In genomic region chr14:90293766-90294471, GRCh38 we compare ENCODE assay signal across 17 cellular contexts. TPM values are rescaled to one million over a fixed set of nuclear protein-coding genes. Genes with fewer than 3 reads are reported as not detected.
A peak's percentile ranks its signal among the peaks of the same experiment; 100 is the strongest.
DNase-seq lines count a peak whose midpoint lies in the region; ATAC-seq and TF ChIP-seq lines count a peak whose summit lies in the region.
"Had no signal": no experiment of that assay in that cellular context is flagged by ENCODE, and none has a peak within 500 bp of the region (broad histone marks: within the 10 kb centered on the region; RNA-seq: fewer than 3 reads in every experiment).

No MANE protein-coding gene starts in this region.

- H3K27ac Mint-ChIP-seq in T-helper 17 cell = peak overlapping the region; percentile 6
- H3K27ac Mint-ChIP-seq: B cell; CD4-positive, alpha-beta T cell had no signal

- TF ChIP-seq CTCF in HEK293 (tag by site-specific recombination; IDR thresholded peaks at IDR 0.05) (no peak), LNCaP clone FGC (IDR thresholded peaks at IDR 0.05; ENCODE audit: control insufficient read depth, extremely low read depth, insufficient read depth) (no peak), fibroblast of the aortic adventitia (IDR thresholded peaks at IDR 0.05; ENCODE audit: insufficient read depth, low read length) (no peak)

- ATAC-seq in T-helper 17 cell (no peak), HG03378 (IDR thresholded peaks at IDR 0.05; ENCODE audit: unreplicated experiment) (no peak), HG03460 (IDR thresholded peaks at IDR 0.05; ENCODE audit: unreplicated experiment) (no peak)

- H3K4me3 ChIP-seq in HEK293 (ENCODE audit: low read depth, low read length) (no peak overlapping the region), LNCaP clone FGC (ENCODE audit: low read depth, low read length) (no peak overlapping the region), fibroblast of the aortic adventitia (ENCODE audit: low read depth, low read length) (no peak overlapping the region)

- no peak overlapping the region for H3K27ac ChIP-seq in HEK293 (ENCODE audit: extremely low read depth, low read depth, low read length)
- H3K27ac ChIP-seq: RWPE1 had no signal

- no peaks in the 10 kb centered on the region for H3K4me1 ChIP-seq in HEK293 (ENCODE audit: control insufficient read depth, insufficient read depth, low read length)

- peaks cover 3% of the 10 kb centered on the region for H3K4me1 Mint-ChIP-seq in T-helper 17 cell
- H3K4me1 Mint-ChIP-seq: B cell had no signal

- DNase-seq in LNCaP clone FGC (ENCODE audit: low read depth) (peak; percentile 92), T-helper 17 cell (no peak), fibroblast of the aortic adventitia (ENCODE audit: low read depth) (peak; percentile 9), SKM-1 (lab: John Stamatoyannopoulos, UW; ENCODE audit: unreplicated experiment) (no peak), AG08396 (ENCODE audit: low spot score) (no peak)
- DNase-seq: ACHN; CD4-positive, alpha-beta T cell; DMS53; NCI-H1417 treated with DMSO at 0.1 percent for 48 hours; NCI-H2029 treated with DMSO at 0.1 percent for 48 hours; NCI-H524 treated with DMSO at 0.1 percent for 48 hours; SW 1271 had no signal

- no peaks in the 10 kb centered on the region for H3K9me3 ChIP-seq in HEK293 (ENCODE audit: control insufficient read depth, insufficient read depth, low read depth, low read length)
- H3K9me3 ChIP-seq in T-helper 17 cell (ENCODE audit: control insufficient read depth, low read length, poor library complexity, severe bottlenecking) = no peaks in the 10 kb centered on the region

- H3K27me3 Mint-ChIP-seq in T-helper 17 cell = no peaks in the 10 kb centered on the region
- H3K27me3 Mint-ChIP-seq: B cell; CD4-positive, alpha-beta T cell had no signal

- H3K36me3 Mint-ChIP-seq in T-helper 17 cell (ENCODE audit: low read depth) = peaks cover 7% of the 10 kb centered on the region

- peaks cover 43 to 86% of the 10 kb centered on the region in 2 experiments for H3K36me3 ChIP-seq in HEK293 (ENCODE audit: control insufficient read depth in 2 of 2, insufficient read depth in 1 of 2, low read length in 2 of 2)

- POLR2A ChIA-PET in HEK293 (lab: Yijun Ruan, JAX) = no interaction called here

- no peak overlapping the region for H3K4me3 Mint-ChIP-seq in T-helper 17 cell
- H3K4me3 Mint-ChIP-seq: B cell; CD4-positive, alpha-beta T cell had no signal

- CTCF ChIA-PET in HEK293 (lab: Yijun Ruan, JAX) = no interaction called here

TF ChIP-seq in HEK293, 187 proteins besides CTCF, POLR2A, EP300 and RAD21:
- no peak for TF ChIP-seq ZFHX2 (tag by site-specific recombination; conservative IDR thresholded peaks at IDR 0.05)
- TF ChIP-seq ZNF211 (tag by site-specific recombination; IDR thresholded peaks at IDR 0.05; ENCODE audit: low read depth) = no peak
- 0 out of 2 replicates have a peak, but pooled peaks have one; percentile 16 for TF ChIP-seq ZNF121 (tag by site-specific recombination; IDR thresholded peaks at IDR 0.05)
- TF ChIP-seq ZNF146 (tag by site-specific recombination; IDR thresholded peaks at IDR 0.05) = peak; percentile 80

RNA-seq across cellular contexts. Expression of gene PSMC1, which starts 37.6 kb away (rescaled TPM):
- total RNA-seq in T-helper 17 cell (10 to 100 TPM; 61.6 to 65.8 TPM), fibroblast of the aortic adventitia (ENCODE audit: low replicate concordance) (120 and 154 TPM in 2 replicates)

RNA-seq across cellular contexts. Expression of gene NRDE2, which starts 37.8 kb away (rescaled TPM):
- 10 to 100 TPM; 18.6 to 21.5 TPM for total RNA-seq in T-helper 17 cell
- 11.2 and 21.0 TPM in 2 replicates for total RNA-seq in fibroblast of the aortic adventitia (ENCODE audit: low replicate concordance)

Comparison
In these comparisons a context has a peak if more than half of its experiments do, and no peak if none do; other contexts are left out.
1. DNase-seq: peak in LNCaP clone FGC (single experiment) and fibroblast of the aortic adventitia (single experiment); none in T-helper 17 cell (0 of 3), SKM-1 (single experiment) and AG08396 (single experiment).